Comparison of ENCODE assay signal across 9 cellular contexts in the genomic region with DNA sequence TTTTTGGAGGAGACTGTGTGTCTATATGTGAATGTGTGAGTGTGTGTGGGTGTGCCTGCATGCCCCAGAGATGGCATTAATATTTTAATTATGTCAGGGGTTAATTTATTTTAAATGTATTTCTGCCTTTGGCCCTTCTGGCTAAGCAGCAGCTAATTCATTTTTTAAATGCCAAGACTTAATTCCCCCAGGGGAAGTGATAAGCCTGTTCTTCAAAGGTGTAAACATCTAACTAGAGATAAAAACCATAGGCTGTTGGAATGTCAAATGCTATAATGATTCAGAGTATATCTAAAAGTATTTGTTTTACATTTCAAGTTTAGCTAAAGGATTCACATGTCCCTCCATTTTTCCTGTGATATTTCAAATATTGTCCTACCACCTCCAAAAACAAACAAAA.
"Had no signal": no experiment of that assay in that cellular context is flagged by ENCODE, and none has a peak within 500 bp of the region (broad histone marks: within the 10 kb centered on the region; RNA-seq: fewer than 3 reads in every experiment).

No MANE protein-coding gene starts in this region.

- FAIRE-seq: HepG2 had no signal

- H3K4me1 ChIP-seq: HAP-1 had no signal

- H3K27ac ChIP-seq: GM23248, HL-60 had no signal

- H2AFZ ChIP-seq: GM23248 had no signal

- H3K9me3 ChIP-seq: HAP-1 had no signal

- H3K9me3 Mint-ChIP-seq: HFFc6 had no signal

- H3K4me3 Mint-ChIP-seq: HFFc6, IgD-negative memory B cell had no signal

- H3K4me3 ChIP-seq: GM23248, HAP-1 had no signal

- DNase-seq: GM23248, GOT3, H7, HFFc6 had no signal

- H3K9ac ChIP-seq: GM23248 had no signal

- ATAC-seq: HCT116, HepG2 had no signal

- H3K36me3 ChIP-seq: HAP-1 had no signal

- H3K4me1 Mint-ChIP-seq: IgD-negative memory B cell had no signal

- H3K27ac Mint-ChIP-seq: HFFc6, IgD-negative memory B cell had no signal
